1 cellular context compared by ENCODE assay signal in genomic region chr20:62069741-62070216, GRCh38.
A peak's percentile ranks its signal among the peaks of the same experiment; 100 is the strongest.
TF ChIP-seq lines count a peak whose summit lies in the region.

No MANE protein-coding gene starts in this region.

TF ChIP-seq in K562, 482 proteins besides CTCF, POLR2A, EP300 and RAD21 (continued from another document):
- TF ChIP-seq, protein P1, sequence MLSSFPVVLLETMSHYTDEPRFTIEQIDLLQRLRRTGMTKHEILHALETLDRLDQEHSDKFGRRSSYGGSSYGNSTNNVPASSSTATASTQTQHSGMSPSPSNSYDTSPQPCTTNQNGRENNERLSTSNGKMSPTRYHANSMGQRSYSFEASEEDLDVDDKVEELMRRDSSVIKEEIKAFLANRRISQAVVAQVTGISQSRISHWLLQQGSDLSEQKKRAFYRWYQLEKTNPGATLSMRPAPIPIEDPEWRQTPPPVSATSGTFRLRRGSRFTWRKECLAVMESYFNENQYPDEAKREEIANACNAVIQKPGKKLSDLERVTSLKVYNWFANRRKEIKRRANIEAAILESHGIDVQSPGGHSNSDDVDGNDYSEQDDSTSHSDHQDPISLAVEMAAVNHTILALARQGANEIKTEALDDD (IDR thresholded peaks at IDR 0.05), result peak; percentile 59; the same call in 1 of the 2 replicates
TF ChIP-seq in K562: peak in this region for 4.
